8 cellular contexts compared by ENCODE assay signal in the genomic region with DNA sequence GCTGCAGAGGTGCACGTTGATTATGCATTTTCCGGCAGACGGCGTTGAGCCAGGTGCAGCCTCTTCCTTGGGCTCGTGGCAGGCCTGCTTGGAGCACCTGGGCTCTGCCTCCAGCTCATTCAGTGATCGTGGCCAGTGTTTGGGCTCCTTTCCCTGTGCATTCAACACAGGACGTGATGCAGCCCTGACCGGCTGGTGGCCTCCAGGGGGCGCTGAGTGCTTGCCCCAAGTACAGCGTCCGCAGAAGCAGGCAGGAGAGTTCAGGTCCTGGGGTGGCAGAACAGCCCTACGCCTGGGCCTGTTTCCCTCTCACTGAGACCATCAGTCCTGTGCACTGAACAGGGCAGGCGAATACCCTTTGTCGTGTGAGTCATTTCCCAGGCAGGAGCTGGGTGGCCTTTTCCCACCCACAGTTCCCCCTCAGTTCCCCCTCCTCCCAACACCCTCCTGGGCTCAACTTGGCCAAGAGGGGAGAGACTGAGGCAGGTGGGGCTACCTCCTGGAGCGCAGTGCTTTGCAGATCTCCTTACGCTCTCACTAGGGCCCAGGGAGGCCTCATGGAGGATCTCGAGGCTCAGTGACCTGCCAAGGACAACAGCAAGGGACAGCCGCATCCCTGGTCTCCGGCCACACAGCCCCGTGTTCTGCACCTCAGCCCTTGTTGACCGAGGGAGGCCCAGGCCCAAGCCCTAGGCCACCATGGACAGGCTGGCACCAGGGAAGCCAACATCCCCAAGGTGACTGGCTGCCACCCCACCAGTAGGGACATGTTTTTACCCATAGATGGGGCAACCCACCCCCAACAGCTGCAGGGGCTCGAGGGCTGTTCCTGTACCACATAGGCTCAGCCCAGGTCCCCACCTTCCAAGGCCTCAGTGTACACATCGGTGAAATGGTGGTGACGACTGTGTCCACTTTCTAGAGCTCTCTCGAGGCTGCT. TPM values are rescaled to one million over a fixed set of nuclear protein-coding genes. Genes with fewer than 3 reads are reported as not detected.
DNase-seq lines count a peak whose midpoint lies in the region; ATAC-seq, FAIRE-seq and TF ChIP-seq lines count a peak whose summit lies in the region.

No MANE protein-coding gene starts in this region.

- CTCF ChIA-PET in activated CD4-positive, alpha-beta T cell treated with anti-CD3 and anti-CD28 coated beads for 36 hours (lab: Charles Lee): interaction anchor here (0.6 to 2.5 kb wide), 12 partner anchors 10 to 365 kb away, joined by 3 to 16 read pairs (median 3); a partner anchor contains a TSS

- ATAC-seq in activated CD4-positive, alpha-beta T cell treated with anti-CD3 and anti-CD28 coated beads for 36 hours: peak; percentile 90
- ATAC-seq in left lung: peak; percentile 79

- no peaks in the 10 kb centered on the region for H3K27me3 ChIP-seq in left lung

- no peaks in the 10 kb centered on the region for H3K27me3 Mint-ChIP-seq in activated CD4-positive, alpha-beta T cell treated with anti-CD3 and anti-CD28 coated beads for 36 hours

- no peaks in the 10 kb centered on the region for H3K36me3 Mint-ChIP-seq in activated CD4-positive, alpha-beta T cell treated with anti-CD3 and anti-CD28 coated beads for 36 hours (ENCODE audit: low read depth)

- H3K4me1 ChIP-seq in left lung: no peaks in the 10 kb centered on the region

- peak; percentile 67 for DNase-seq in AG08395 (ENCODE audit: low spot score)
- peak; percentile 86 for DNase-seq in H54 (ENCODE audit: insufficient read length, low spot score)
- peak; percentile 28 for DNase-seq in NCI-H446 treated with DMSO at 0.1 percent for 48 hours (lab: John Stamatoyannopoulos, UW)
- DNase-seq in activated CD4-positive, alpha-beta T cell treated with anti-CD3 and anti-CD28 coated beads for 36 hours: peak; percentile 89
- DNase-seq in cerebellum (ENCODE audit: low spot score): peak; percentile 64
- peak; percentile 75 to 93 for DNase-seq in left lung
- peak; percentile 73 to 80 for DNase-seq in stimulated activated CD4-positive, alpha-beta T cell treated with anti-CD3 and anti-CD28 coated beads, Interleukin-2, amount 100 ng/mL, for 48 hours
- DNase-seq in NCI-H187 treated with DMSO at 0.1 percent for 48 hours (lab: John Stamatoyannopoulos, UW): no peak

- POLR2A ChIA-PET in activated CD4-positive, alpha-beta T cell treated with anti-CD3 and anti-CD28 coated beads for 36 hours (lab: Charles Lee): no interaction called here

- TF ChIP-seq CTCF in left lung (IDR thresholded peaks at IDR 0.05): peak; percentile 83 to 85

- H3K9me3 Mint-ChIP-seq in activated CD4-positive, alpha-beta T cell treated with anti-CD3 and anti-CD28 coated beads for 36 hours (ENCODE audit: low read depth): no peaks in the 10 kb centered on the region

- no peak for TF ChIP-seq POLR2A in H54 (IDR thresholded peaks at IDR 0.05; ENCODE audit: low read depth, low read length)

- intact Hi-C loops in activated CD4-positive, alpha-beta T cell treated with anti-CD3 and anti-CD28 coated beads for 36 hours (cut with DNase I, micrococcal nuclease): loop anchor here (1.0 to 10.0 kb wide), 8 partner anchors 82 to 421 kb away; a partner anchor contains a TSS
- intact Hi-C loops in left lung (cut with DNase I): no loop called here

- H3K36me3 ChIP-seq in left lung: peaks cover 0 to 98% of the 10 kb centered on the region in 2 donors

- no peaks in the 10 kb centered on the region for H3K4me1 Mint-ChIP-seq in activated CD4-positive, alpha-beta T cell treated with anti-CD3 and anti-CD28 coated beads for 36 hours

- FAIRE-seq in H54 (lab: Jason Lieb, UNC): peak; percentile 30

- no peak overlapping the region for H3K4me3 ChIP-seq in left lung

- H3K4me3 Mint-ChIP-seq in activated CD4-positive, alpha-beta T cell treated with anti-CD3 and anti-CD28 coated beads for 36 hours: no peak overlapping the region

- no peak overlapping the region for H3K27ac Mint-ChIP-seq in activated CD4-positive, alpha-beta T cell treated with anti-CD3 and anti-CD28 coated beads for 36 hours

- H3K9me3 ChIP-seq in left lung: no peaks in the 10 kb centered on the region

- H3K27ac ChIP-seq in left lung: no peak overlapping the region

RNA-seq across cellular contexts. Expression of a gene that starts 52.9 kb away (rescaled TPM):
- total RNA-seq in activated CD4-positive, alpha-beta T cell treated with anti-CD3 and anti-CD28 coated beads for 36 hours: 10 to 100 TPM; 20.0 to 20.4 TPM
- 22.0 TPM for total RNA-seq in cerebellum
- 10 to 100 TPM; 16.4 to 24.4 TPM for total RNA-seq in left lung

RNA-seq across cellular contexts. Expression of a gene that starts 53.0 kb away (rescaled TPM):
- 1,000 to 10,000 TPM; 2,222 to 2,735 TPM for total RNA-seq in activated CD4-positive, alpha-beta T cell treated with anti-CD3 and anti-CD28 coated beads for 36 hours
- total RNA-seq in cerebellum (349 TPM), left lung (1,000 to 10,000 TPM in 1 of 2 donors, 100 to 1,000 TPM in 1; 902 to 1,036 TPM)

Comparison
In these comparisons a context has a peak if more than half of its experiments do, and no peak if none do; other contexts are left out.
1. intact Hi-C loops: an anchor here in activated CD4-positive, alpha-beta T cell treated with anti-CD3 and anti-CD28 coated beads for 36 hours (1.0 to 10.0 kb wide); none called in left lung.